Comparison of ENCODE assay signal across 8 cellular contexts in the genomic region with DNA sequence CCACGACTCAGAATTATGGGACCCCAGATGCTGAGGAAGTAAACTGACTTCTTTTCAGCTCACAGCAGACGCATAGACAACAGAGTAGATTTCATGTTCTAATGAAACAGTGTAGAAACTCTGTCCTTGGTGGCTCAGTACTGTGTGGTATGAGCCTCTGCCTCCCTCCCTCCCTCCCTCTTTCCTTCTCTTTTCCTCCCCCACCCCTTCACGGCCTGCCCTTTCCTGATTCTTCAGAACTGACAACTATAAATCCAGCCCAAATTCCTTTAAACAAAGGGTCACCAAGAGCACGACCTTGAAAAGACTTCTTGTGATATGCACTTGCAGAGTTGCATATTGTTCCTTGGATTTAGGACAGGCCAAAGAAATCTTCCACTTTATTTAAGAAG.
A peak's percentile ranks its signal among the peaks of the same experiment; 100 is the strongest.
DNase-seq lines count a peak whose midpoint lies in the region; ATAC-seq and TF ChIP-seq lines count a peak whose summit lies in the region.

No MANE protein-coding gene starts in this region.

- H3F3A ChIP-seq in GM23248 (ENCODE audit: insufficient read depth) (peaks cover 12% of the 10 kb centered on the region; the same call in 1 of the 2 replicates), smooth muscle cell (ENCODE audit: low read depth) (peaks cover 27% of the 10 kb centered on the region)

- H3K27me3 ChIP-seq in GM23248 (replicated peaks; ENCODE audit: insufficient read depth) = no peaks in the 10 kb centered on the region
- no peaks in the 10 kb centered on the region for H3K27me3 ChIP-seq in smooth muscle cell (ENCODE audit: low read depth)

- H3K79me2 ChIP-seq in GM23248 (ENCODE audit: insufficient read depth) (peaks cover 16% of the 10 kb centered on the region), smooth muscle cell (ENCODE audit: low read depth) (peaks cover 33% of the 10 kb centered on the region)

- H4K20me1 ChIP-seq in GM23248 (ENCODE audit: insufficient read depth) (no peaks in the 10 kb centered on the region), smooth muscle cell (ENCODE audit: low read depth) (peaks cover 6% of the 10 kb centered on the region)

- H3K9ac ChIP-seq in GM23248 = peak overlapping the region; percentile 39; the same call in 1 of the 2 replicates
- peak overlapping the region; percentile 29 for H3K9ac ChIP-seq in smooth muscle cell (ENCODE audit: low read depth)

- no peaks in the 10 kb centered on the region for H3K9me2 ChIP-seq in GM23248 (ENCODE audit: insufficient read depth)

- DNase-seq in GM23248 (no peak), activated B cell treated with CpG ODN at 0.5 μM for 24 hours (no peak), immature natural killer cell (no peak), smooth muscle cell (lab: John Stamatoyannopoulos, UW; ENCODE audit: unreplicated experiment) (no peak), UCSD-AML1 (lab: John Stamatoyannopoulos, UW; ENCODE audit: unreplicated experiment) (no peak)
- DNase-seq in activated CD8-positive, alpha-beta memory T cell treated with anti-CD3 and anti-CD28 coated beads, Interleukin-2, amount 50 U/mL, for 4 hours = no peak

- H2AFZ ChIP-seq in GM23248 (peak overlapping the region; percentile 33; the same call in 1 of the 2 replicates), smooth muscle cell (ENCODE audit: low read depth) (no peak overlapping the region)

- peak overlapping the region; percentile 51; the same call in 1 of the 2 replicates for H3K4me3 ChIP-seq in GM23248
- H3K4me3 ChIP-seq in smooth muscle cell = no peak overlapping the region

- H3K4me3 Mint-ChIP-seq in activated B cell treated with CpG ODN at 0.5 μM for 24 hours (peak overlapping the region; percentile 65), immature natural killer cell (peak overlapping the region in 3 of 5 donors; percentile 25 to 56 (median 54))

- H3K36me3 Mint-ChIP-seq in activated B cell treated with CpG ODN at 0.5 μM for 24 hours (ENCODE audit: low read depth) (peaks cover 19% of the 10 kb centered on the region), immature natural killer cell (no peaks in the 10 kb centered on the region)

- H3K4me1 ChIP-seq in GM23248 (ENCODE audit: insufficient read depth) (peaks cover 30% of the 10 kb centered on the region), smooth muscle cell (ENCODE audit: low read depth) (peaks cover 43% of the 10 kb centered on the region)

- intact Hi-C loops in activated B cell treated with CpG ODN at 0.5 μM for 24 hours (cut with micrococcal nuclease) = loop anchor here (2.0 to 5.0 kb wide), 6 partner anchors 15 to 233 kb away; no protein-coding TSS in a partner anchor

- no peak for TF ChIP-seq CTCF in activated B cell treated with CpG ODN at 0.5 μM for 24 hours (IDR thresholded peaks at IDR 0.05)
- TF ChIP-seq CTCF in smooth muscle cell (IDR thresholded peaks at IDR 0.05; ENCODE audit: borderline replicate concordance, insufficient read depth, poor library complexity, severe bottlenecking) = no peak

- H3K27me3 Mint-ChIP-seq in activated B cell treated with CpG ODN at 0.5 μM for 24 hours (no peaks in the 10 kb centered on the region), immature natural killer cell (ENCODE audit: low read depth in 3 of 3) (peaks cover 0 to 4% (median 2%) of the 10 kb centered on the region in 3 donors)

- H3K27ac Mint-ChIP-seq in activated B cell treated with CpG ODN at 0.5 μM for 24 hours (peak overlapping the region; percentile 87), immature natural killer cell (peak overlapping the region in 4 of 6 donors; percentile 13 to 81 (median 32))

- CTCF ChIA-PET in activated B cell treated with CpG ODN at 0.5 μM for 24 hours (lab: Charles Lee) = interaction anchor here (1.1 to 2.4 kb wide), 9 partner anchors 21 to 220 kb away, joined by 3 to 15 read pairs (median 5); a partner anchor contains a TSS

- no peaks in the 10 kb centered on the region for H3K36me3 ChIP-seq in GM23248 (ENCODE audit: low read depth)
- H3K36me3 ChIP-seq in smooth muscle cell (ENCODE audit: low read depth) = no peaks in the 10 kb centered on the region

- H3K4me1 Mint-ChIP-seq in activated B cell treated with CpG ODN at 0.5 μM for 24 hours (peaks cover 60% of the 10 kb centered on the region), immature natural killer cell (peaks cover 21 to 28% of the 10 kb centered on the region in 2 donors)

- H3K27ac ChIP-seq in GM23248 (0 out of 2 replicates have a peak overlapping the region, but pooled peaks have one; percentile 10), smooth muscle cell (ENCODE audit: low read depth) (peak overlapping the region; percentile 77)

- peak overlapping the region; percentile 72 for H3K4me2 ChIP-seq in GM23248 (ENCODE audit: unreplicated experiment)
- peak overlapping the region; percentile 84 for H3K4me2 ChIP-seq in smooth muscle cell

- in situ Hi-C loops in GM23248 (cut with MboI) = no loop called here

- 27 to 28% methylated on average over 4 of the region's 4 CpGs for WGBS in GM23248 (ENCODE audit: low coverage in 1 of 2, low lambda C conversion rate in 2 of 2, missing lambda C conversion rate in 2 of 2), 2 experiments
- WGBS in smooth muscle cell (ENCODE audit: low lambda C conversion rate) = 7% methylated on average over 4 of the region's 4 CpGs

- H3K9me3 ChIP-seq in GM23248 (ENCODE audit: low read depth) = no peaks in the 10 kb centered on the region
- no peaks in the 10 kb centered on the region for H3K9me3 ChIP-seq in smooth muscle cell (replicated peaks; ENCODE audit: low read depth)

- ATAC-seq in activated B cell treated with CpG ODN at 0.5 μM for 24 hours (ENCODE audit: low read depth) (no peak), GM19324 (IDR thresholded peaks at IDR 0.05; ENCODE audit: low FRiP score, unreplicated experiment) (no peak), GM21576 (IDR thresholded peaks at IDR 0.05; ENCODE audit: unreplicated experiment) (no peak)

- H3K9me3 Mint-ChIP-seq in activated B cell treated with CpG ODN at 0.5 μM for 24 hours (no peaks in the 10 kb centered on the region), immature natural killer cell (no peaks in the 10 kb centered on the region)

- POLR2A ChIA-PET in activated B cell treated with CpG ODN at 0.5 μM for 24 hours (lab: Charles Lee) = interaction anchor here (0.6 to 2.8 kb wide), 12 partner anchors 9 to 546 kb away, joined by 3 to 29 read pairs (median 5); a partner anchor contains a TSS
